Comparison of ENCODE assay signal across 28 cellular contexts in the genomic region with DNA sequence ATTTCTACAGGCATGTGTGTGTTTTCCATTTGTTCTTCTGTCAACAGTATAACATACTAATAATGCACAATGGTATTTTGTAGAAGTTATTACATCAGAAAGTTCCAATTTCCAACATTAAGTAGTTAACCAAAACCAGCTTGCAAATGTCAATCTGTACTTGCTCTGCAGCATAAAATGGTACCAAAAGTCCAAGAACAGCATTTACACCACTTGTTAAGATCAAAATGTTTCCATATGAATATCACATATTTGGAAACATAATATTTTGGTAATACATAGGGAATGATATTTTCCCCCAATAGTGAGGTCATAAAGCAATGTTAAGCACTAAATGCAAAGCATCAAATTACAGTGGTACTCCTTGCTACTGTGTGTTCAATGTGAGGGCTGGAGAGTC.
"Had no signal": no experiment of that assay in that cellular context is flagged by ENCODE, and none has a peak within 500 bp of the region (broad histone marks: within the 10 kb centered on the region; RNA-seq: fewer than 3 reads in every experiment).

No MANE protein-coding gene starts in this region.

- H3K27ac Mint-ChIP-seq: natural killer cell; stimulated activated naive B cell treated with anti-CD40 and anti-IgM and Interleukin-4, amounts not matched to agents 10 μg/mL and 1 μg/mL and 100 μg/mL, for 72 hours; stimulated activated naive CD8-positive, alpha-beta T cell treated with anti-CD3 and anti-CD28 coated beads, Interleukin-15, Interleukin-2, amounts not matched to agents 100 ng/mL and 50 ng/mL, for 24 hours; type B pancreatic cell had no signal

- FAIRE-seq: islet of Langerhans, kidney, pancreas had no signal

- H3K36me3 Mint-ChIP-seq: natural killer cell; stimulated activated naive B cell treated with anti-CD40 and anti-IgM and Interleukin-4, amounts not matched to agents 10 μg/mL and 1 μg/mL and 100 μg/mL, for 72 hours had no signal

- H3K4me3 ChIP-seq: left lung, lower lobe of right lung, pancreas, prostate gland, skin epidermis, suprapubic skin, thoracic aorta, tibial artery, uterus had no signal

- H3K9me3 ChIP-seq: left lung, lower lobe of right lung, pancreas, prostate gland, suprapubic skin, thoracic aorta, tibial artery, uterus had no signal

- H3K4me1 ChIP-seq: lower lobe of right lung, pancreas, prostate gland, uterus had no signal

- DNase-seq: hippocampal formation; kidney; left colon; left lung; lower lobe of right lung; mammary epithelial cell; mesenchymal stem cell; naive B cell; natural killer cell; pancreas; posterior cingulate gyrus; retina; right cardiac atrium; stimulated activated CD4-positive, alpha-beta T cell treated with anti-CD3 and anti-CD28 coated beads, Interleukin-12 subunit alpha, Interleukin-12 subunit beta, amount 100 ng/mL, for 4 hours; stimulated activated CD4-positive, alpha-beta T cell treated with anti-CD3 and anti-CD28 coated beads, Interleukin-15, amount 100 ng/mL, for 24 hours; stimulated activated CD4-positive, alpha-beta T cell treated with anti-CD3 and anti-CD28 coated beads, Interleukin-2, amount 100 ng/mL, for 24 hours; stimulated activated CD4-positive, alpha-beta T cell treated with anti-CD3 and anti-CD28 coated beads, Interleukin-4, amount 100 ng/mL, for 1 hour; stimulated activated naive B cell treated with anti-CD40 and anti-IgM and Interleukin-4, amounts not matched to agents 10 μg/mL and 1 μg/mL and 100 μg/mL, for 72 hours; tibial artery; uterus had no signal

- H3K27ac ChIP-seq: left lung, lower lobe of right lung, pancreas, prostate gland, skin epidermis, suprapubic skin, thoracic aorta, tibial artery, uterus had no signal

- H3K36me3 ChIP-seq: lower lobe of right lung, pancreas, prostate gland, suprapubic skin, thoracic aorta, uterus had no signal

- H3K4me1 Mint-ChIP-seq: naive B cell; natural killer cell; stimulated activated naive B cell treated with anti-CD40 and anti-IgM and Interleukin-4, amounts not matched to agents 10 μg/mL and 1 μg/mL and 100 μg/mL, for 72 hours had no signal

- H3K27me3 ChIP-seq: left lung, pancreas, suprapubic skin, tibial artery, uterus had no signal

- ATAC-seq: left colon; left lung; lower lobe of right lung; natural killer cell; pancreas; right cardiac atrium; sciatic nerve; stimulated activated naive B cell treated with anti-CD40 and anti-IgM and Interleukin-4, amounts not matched to agents 10 μg/mL and 1 μg/mL and 100 μg/mL, for 72 hours had no signal

- H3K4me3 Mint-ChIP-seq: naive B cell; natural killer cell; stimulated activated naive B cell treated with anti-CD40 and anti-IgM and Interleukin-4, amounts not matched to agents 10 μg/mL and 1 μg/mL and 100 μg/mL, for 72 hours; stimulated activated naive CD8-positive, alpha-beta T cell treated with anti-CD3 and anti-CD28 coated beads, Interleukin-15, Interleukin-2, amounts not matched to agents 100 ng/mL and 50 ng/mL, for 24 hours; type B pancreatic cell had no signal

- H3K27me3 Mint-ChIP-seq: naive B cell; stimulated activated naive B cell treated with anti-CD40 and anti-IgM and Interleukin-4, amounts not matched to agents 10 μg/mL and 1 μg/mL and 100 μg/mL, for 72 hours; stimulated activated naive CD8-positive, alpha-beta T cell treated with anti-CD3 and anti-CD28 coated beads, Interleukin-15, Interleukin-2, amounts not matched to agents 100 ng/mL and 50 ng/mL, for 24 hours; type B pancreatic cell had no signal

- H3K9me3 Mint-ChIP-seq: naive B cell; natural killer cell; stimulated activated naive B cell treated with anti-CD40 and anti-IgM and Interleukin-4, amounts not matched to agents 10 μg/mL and 1 μg/mL and 100 μg/mL, for 72 hours; stimulated activated naive CD8-positive, alpha-beta T cell treated with anti-CD3 and anti-CD28 coated beads, Interleukin-15, Interleukin-2, amounts not matched to agents 100 ng/mL and 50 ng/mL, for 24 hours had no signal
